ENCODE assay signal across 8 cellular contexts in the genomic region with DNA sequence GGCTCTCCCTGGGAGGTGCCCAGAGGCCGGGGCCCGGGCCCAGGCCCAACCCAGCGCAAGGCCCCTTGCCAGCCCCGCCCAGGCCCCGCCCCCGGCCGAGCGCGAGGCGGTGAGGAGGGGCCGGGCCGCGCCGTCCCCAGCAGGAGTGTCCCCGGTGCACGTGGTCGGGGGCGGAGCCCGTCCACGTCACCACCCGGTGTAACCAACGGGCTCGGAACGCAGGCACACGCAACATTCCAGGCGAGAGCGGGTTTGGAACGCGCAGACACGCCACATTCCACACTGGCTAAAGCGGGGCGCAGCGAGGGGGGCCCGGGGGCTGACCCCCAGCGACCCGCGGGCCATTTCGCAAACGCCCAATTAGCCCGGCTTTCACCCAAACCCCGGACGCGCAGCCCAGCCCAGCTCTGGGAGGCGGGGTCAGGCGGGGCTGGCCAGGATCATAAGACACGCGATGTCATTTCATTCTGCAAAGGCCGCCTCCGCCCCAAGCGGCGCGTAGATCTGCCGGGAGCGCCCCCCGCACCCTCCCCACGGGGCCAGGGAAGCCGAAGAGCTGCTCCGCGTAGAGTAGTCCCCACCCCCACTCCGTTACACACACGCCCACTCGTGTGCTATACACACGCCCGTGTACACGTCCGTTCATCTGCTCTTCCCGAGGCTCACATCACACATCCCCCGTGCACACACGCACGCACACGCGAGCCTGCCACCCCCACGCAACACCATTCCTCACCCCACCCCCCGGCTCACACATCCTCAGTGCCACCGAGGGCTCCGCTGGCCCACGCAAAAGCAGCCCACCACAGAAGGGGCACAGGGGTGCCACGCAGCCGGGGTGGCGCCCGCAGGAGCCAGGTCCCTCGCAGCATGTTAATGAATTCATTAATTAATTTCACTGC. TPM values are rescaled to one million over a fixed set of nuclear protein-coding genes. Genes with fewer than 3 reads are reported as not detected.
DNase-seq lines count a peak whose midpoint lies in the region; TF ChIP-seq lines count a peak whose summit lies in the region.

No MANE protein-coding gene starts in this region.

- peak; percentile 98 for DNase-seq in ELF-1 (ENCODE audit: low read depth, low spot score)
- DNase-seq in GM23248: peak; percentile 98
- DNase-seq in LNCaP clone FGC (ENCODE audit: low read depth): peak; percentile 80
- peak; percentile 86 to 87 for DNase-seq in SJCRH30
- peak; percentile 93 for DNase-seq in activated naive CD4-positive, alpha-beta T cell treated with Interleukin-2 at 50 U/mL for 16 hours
- DNase-seq in foreskin melanocyte: peak; percentile 95
- DNase-seq in neuronal stem cell (ENCODE audit: low spot score): peak; percentile 96
- DNase-seq in stromal cell of bone marrow (ENCODE audit: low read depth): peak; percentile 91

- peak overlapping the region; percentile 93 for H4K91ac ChIP-seq in neuronal stem cell (ENCODE audit: low read depth, low read length, poor library complexity)

- H3K9ac ChIP-seq in GM23248 (peak overlapping the region; percentile 100), neuronal stem cell (ENCODE audit: low read depth, low read length, poor library complexity) (peak overlapping the region; percentile 95)

- peaks cover 11% of the 10 kb centered on the region for H3K79me1 ChIP-seq in neuronal stem cell (ENCODE audit: low read depth, low read length)

- H3K9me3 ChIP-seq in GM23248 (ENCODE audit: low read depth) (no peaks in the 10 kb centered on the region), SJCRH30 (replicated peaks) (no peaks in the 10 kb centered on the region), neuronal stem cell (replicated peaks in 1 of 2; ENCODE audit: control insufficient read depth in 2 of 2, insufficient read depth in 1 of 2, low read depth in 1 of 2, low read length in 2 of 2) (no peaks in the 10 kb centered on the region)

- peaks cover 46% of the 10 kb centered on the region for H3F3A ChIP-seq in GM23248 (ENCODE audit: insufficient read depth)

- no peaks in the 10 kb centered on the region for H3K9me2 ChIP-seq in GM23248 (ENCODE audit: insufficient read depth)

- TF ChIP-seq CTCF in LNCaP clone FGC (IDR thresholded peaks at IDR 0.05; ENCODE audit: control insufficient read depth, extremely low read depth, insufficient read depth): no peak

- peak overlapping the region; percentile 96 for H3K4me3 ChIP-seq in GM23248
- H3K4me3 ChIP-seq in LNCaP clone FGC (ENCODE audit: low read depth, low read length): peak overlapping the region; percentile 98
- H3K4me3 ChIP-seq in SJCRH30: peak overlapping the region; percentile 86
- peak overlapping the region; percentile 97 to 99 for H3K4me3 ChIP-seq in neuronal stem cell (ENCODE audit: low read length in 2 of 2)

- H3K14ac ChIP-seq in neuronal stem cell (ENCODE audit: low read length): peak overlapping the region; percentile 75

- H3K36me3 ChIP-seq in GM23248 (ENCODE audit: low read depth): no peaks in the 10 kb centered on the region
- H3K36me3 ChIP-seq in SJCRH30: no peaks in the 10 kb centered on the region
- H3K36me3 ChIP-seq in neuronal stem cell (replicated peaks in 1 of 2; ENCODE audit: control insufficient read depth in 2 of 2, insufficient read depth in 2 of 2, low read length in 2 of 2): peaks cover 0 to under 1% of the 10 kb centered on the region in 2 donors

- H3K23ac ChIP-seq in neuronal stem cell (ENCODE audit: low read depth, low read length, poor library complexity): peak overlapping the region; percentile 100

- no peak overlapping the region for H4K8ac ChIP-seq in neuronal stem cell (ENCODE audit: low read depth, low read length)

- H2AFZ ChIP-seq in GM23248 (no peak overlapping the region), neuronal stem cell (ENCODE audit: low read length) (peak overlapping the region; percentile 97)

- H2BK12ac ChIP-seq in neuronal stem cell (ENCODE audit: low read length): peak overlapping the region; percentile 47

- H2BK5ac ChIP-seq in neuronal stem cell (ENCODE audit: low read length): peak overlapping the region; percentile 96

- in situ Hi-C loops in GM23248 (cut with MboI): no loop called here

- H3K79me2 ChIP-seq in GM23248 (ENCODE audit: insufficient read depth): peaks cover 50% of the 10 kb centered on the region

- peak overlapping the region; percentile 95 for H3K4ac ChIP-seq in neuronal stem cell (ENCODE audit: low read length)

- WGBS in GM23248 (ENCODE audit: low coverage in 1 of 2, low lambda C conversion rate in 2 of 2, missing lambda C conversion rate in 2 of 2), 2 experiments: 2% methylated on average over 56 to 62 of the region's 82 CpGs
- WGBS in neuronal stem cell (ENCODE audit: extremely low coverage in 2 of 2, insufficient read length in 2 of 2, insufficient replicate concordance in 1 of 2), 2 donors: no CpG with 5 or more reads among the region's 82 CpGs

- peak overlapping the region; percentile 95 for H2AK5ac ChIP-seq in neuronal stem cell (ENCODE audit: low read depth, low read length)

- H2BK15ac ChIP-seq in neuronal stem cell (ENCODE audit: low read length): peak overlapping the region; percentile 88

- H2BK120ac ChIP-seq in neuronal stem cell (ENCODE audit: low read depth, low read length): peak overlapping the region; percentile 98

- peaks cover 44% of the 10 kb centered on the region for H3K4me1 ChIP-seq in GM23248 (ENCODE audit: insufficient read depth)
- H3K4me1 ChIP-seq in SJCRH30: peaks cover 12% of the 10 kb centered on the region
- peaks cover 35 to 53% of the 10 kb centered on the region in 2 donors for H3K4me1 ChIP-seq in neuronal stem cell (ENCODE audit: control insufficient read depth in 2 of 2, insufficient read depth in 1 of 2, low read depth in 1 of 2, low read length in 2 of 2)

- H3K4me2 ChIP-seq in GM23248 (ENCODE audit: unreplicated experiment) (peak overlapping the region; percentile 98), neuronal stem cell (ENCODE audit: insufficient read depth, low read length, poor library complexity, severe bottlenecking) (peak overlapping the region; percentile 100)

- peak overlapping the region; percentile 99 for H3K27ac ChIP-seq in GM23248
- H3K27ac ChIP-seq in SJCRH30: peak overlapping the region; percentile 94
- H3K27ac ChIP-seq in neuronal stem cell (replicated peaks; ENCODE audit: low read length): peak overlapping the region; percentile 79

- no peaks in the 10 kb centered on the region for H4K20me1 ChIP-seq in GM23248 (ENCODE audit: insufficient read depth)

- peak overlapping the region; percentile 94 for H3K18ac ChIP-seq in neuronal stem cell (ENCODE audit: low read length)

- no peaks in the 10 kb centered on the region for H3K27me3 ChIP-seq in GM23248 (replicated peaks; ENCODE audit: insufficient read depth)
- no peaks in the 10 kb centered on the region for H3K27me3 ChIP-seq in SJCRH30
- no peaks in the 10 kb centered on the region for H3K27me3 ChIP-seq in neuronal stem cell (ENCODE audit: control insufficient read depth in 3 of 3, insufficient read depth in 3 of 3, low read depth in 1 of 3, low read length in 3 of 3)

RNA-seq across cellular contexts. Expression of gene MNT, which starts 1.0 kb away (rescaled TPM):
- 3.7 and 6.2 TPM in 2 replicates for total RNA-seq in GM23248 (2014; rRNA removed; shearing (Covaris generic))
- polyA plus RNA-seq in GM23248 (2016; fragmentation: Nextera tagmentation; extraction: Ambion mirVana): 6.2 and 8.2 TPM in 2 replicates
- 8.7 and 10.1 TPM in 2 replicates for total RNA-seq in SJCRH30 (2014; rRNA removed; shearing (Covaris generic))
- polyA plus RNA-seq in neuronal stem cell (2013, experiment 1 of 2): 14.3 TPM
- polyA plus RNA-seq in neuronal stem cell (2013, experiment 2 of 2): 15.1 TPM

Comparison
In these comparisons a context has a peak if more than half of its experiments do, and no peak if none do; other contexts are left out.
1. Peak in every context shown above with its lines: DNase-seq, H3K4me3 ChIP-seq and H3K27ac ChIP-seq.